22 cellular contexts compared by ENCODE assay signal in the genomic region with DNA sequence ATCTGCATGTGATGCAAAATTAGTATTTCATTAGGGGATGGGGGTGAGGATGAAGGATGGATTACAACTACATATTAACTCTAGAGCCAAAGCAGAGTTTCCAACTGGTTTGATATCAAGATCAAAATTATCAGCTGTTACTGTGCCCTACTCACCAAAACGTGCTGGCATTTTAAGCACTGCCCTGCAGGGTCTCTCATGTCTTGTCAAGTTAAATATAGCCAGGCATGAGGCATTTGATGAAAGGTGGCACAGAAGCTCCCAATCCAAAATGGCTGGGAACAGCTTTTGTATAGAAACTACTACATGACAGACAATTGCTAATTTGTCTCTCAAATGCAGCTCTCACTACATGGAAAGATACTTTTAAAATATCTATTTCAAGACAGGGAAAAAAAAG. TPM values are rescaled to one million over a fixed set of nuclear protein-coding genes. Genes with fewer than 3 reads are reported as not detected.
DNase-seq lines count a peak whose midpoint lies in the region; ATAC-seq and TF ChIP-seq lines count a peak whose summit lies in the region.
"Had no signal": no experiment of that assay in that cellular context is flagged by ENCODE, and none has a peak within 500 bp of the region (broad histone marks: within the 10 kb centered on the region; RNA-seq: fewer than 3 reads in every experiment).

No MANE protein-coding gene starts in this region.

- H3K4me1 ChIP-seq in cardiac muscle cell (ENCODE audit: low read depth) (peaks cover 7% of the 10 kb centered on the region), right cardiac atrium (ENCODE audit: control insufficient read depth, insufficient read depth, low read length) (no peaks in the 10 kb centered on the region)
- H3K4me1 ChIP-seq: BE2C, BLaER1 had no signal

- DNase-seq in cardiac muscle cell (ENCODE audit: low read depth in 1 of 2, low spot score in 1 of 2): no peak
- DNase-seq in right cardiac atrium: no peak
- DNase-seq in myocyte (ENCODE audit: low read depth): peak; percentile 54
- no peak for DNase-seq in NCI-H774 (lab: John Stamatoyannopoulos, UW)
- DNase-seq: 8988T; ACHN; BE2C; C1 segment of cervical spinal cord; CD4-positive, alpha-beta memory T cell; CD4-positive, CD25-positive, alpha-beta regulatory T cell; CD8-positive, alpha-beta memory T cell; COR-L47; DMS 273 treated with DMSO at 0.1 percent for 48 hours; DMS153; DMS53; DMS79; DND-41; EL; GDM1 had no signal

- H3K9me3 ChIP-seq in cardiac muscle cell (ENCODE audit: low read depth) (no peaks in the 10 kb centered on the region), right cardiac atrium (ENCODE audit: control insufficient read depth, low read length) (no peaks in the 10 kb centered on the region)
- H3K9me3 ChIP-seq: BE2C, BLaER1 had no signal

- H3K27ac ChIP-seq in cardiac muscle cell: peak overlapping the region; percentile 57
- no peak overlapping the region for H3K27ac ChIP-seq in right cardiac atrium (ENCODE audit: low read length)
- H3K27ac ChIP-seq: BLaER1 had no signal

- H3K27me3 ChIP-seq in cardiac muscle cell: no peaks in the 10 kb centered on the region
- H3K27me3 ChIP-seq in right cardiac atrium (ENCODE audit: control insufficient read depth, insufficient read depth): no peaks in the 10 kb centered on the region
- H3K27me3 ChIP-seq: BE2C, BLaER1 had no signal

- peaks cover 72% of the 10 kb centered on the region for H3K36me3 ChIP-seq in cardiac muscle cell

- 44% methylated on average over 1 of the region's 1 CpG for WGBS in right cardiac atrium

- no peak for TF ChIP-seq CTCF in cardiac muscle cell (IDR thresholded peaks at IDR 0.05; ENCODE audit: low read depth, low read length)

- ATAC-seq in right cardiac atrium (no peak), HG02678 (IDR thresholded peaks at IDR 0.05; ENCODE audit: unreplicated experiment) (no peak)
- ATAC-seq: GM12878 had no signal

- H3K4me3 ChIP-seq in cardiac muscle cell (no peak overlapping the region), right cardiac atrium (ENCODE audit: low read length) (no peak overlapping the region)
- H3K4me3 ChIP-seq: BLaER1, GM12878 had no signal

- intact Hi-C loops in right cardiac atrium (cut with DNase I): no loop called here

RNA-seq across cellular contexts. Expression of gene CAAP1, which starts 27.1 kb away (rescaled TPM):
- total RNA-seq in cardiac muscle cell: 21.5 and 24.9 TPM in 2 replicates
- polyA plus RNA-seq in cardiac muscle cell: 19.9 and 20.6 TPM in 2 replicates
- total RNA-seq in right cardiac atrium: 10 to 100 TPM; 12.2 to 14.3 (median 13.5) TPM
- polyA plus RNA-seq in right cardiac atrium: 5.9 TPM
- 25.5 and 30.1 TPM in 2 replicates for total RNA-seq in myocyte
- polyA plus RNA-seq in myocyte (2012): 14.2 TPM

RNA-seq across cellular contexts. Expression of gene PLAA, which starts 27.3 kb away (rescaled TPM):
- total RNA-seq in cardiac muscle cell (30.7 and 32.6 TPM in 2 replicates), right cardiac atrium (10 to 100 TPM; 26.4 to 31.8 (median 28.7) TPM), myocyte (44.8 and 47.2 TPM in 2 replicates)
- polyA plus RNA-seq in cardiac muscle cell (30.9 and 36.0 TPM in 2 replicates), right cardiac atrium (14.9 TPM)
- polyA plus RNA-seq in myocyte (2012): 27.6 TPM

RNA-seq across cellular contexts. Expression of gene IFT74, which starts 36.5 kb away (rescaled TPM):
- total RNA-seq in cardiac muscle cell (14.6 and 25.2 TPM in 2 replicates), right cardiac atrium (10 to 100 TPM; 10.3 to 15.5 (median 11.8) TPM), myocyte (20.0 and 30.8 TPM in 2 replicates)
- polyA plus RNA-seq in cardiac muscle cell (20.6 and 27.8 TPM in 2 replicates), right cardiac atrium (9.3 TPM)
- 6.8 TPM for polyA plus RNA-seq in myocyte (2012)
